ENCODE assay signal across 14 cellular contexts in genomic region chr1:213858581-213858980, GRCh38.
"Had no signal": no experiment of that assay in that cellular context is flagged by ENCODE, and none has a peak within 500 bp of the region (broad histone marks: within the 10 kb centered on the region; RNA-seq: fewer than 3 reads in every experiment).

No MANE protein-coding gene starts in this region.

- H3K27ac ChIP-seq: dorsolateral prefrontal cortex, esophagus squamous epithelium, left lung, testis had no signal

- H3K9me3 Mint-ChIP-seq: activated naive CD8-positive, alpha-beta T cell treated with anti-CD3 and anti-CD28 coated beads for 36 hours; activated T-cell treated with anti-CD3 and anti-CD28 coated beads, Interleukin-2, amount 50 U/mL, for 4 hours; stimulated activated naive CD8-positive, alpha-beta T cell treated with anti-CD3 and anti-CD28 coated beads, Interleukin-15, amount 100 ng/mL, for 72 hours had no signal

- H3K4me1 ChIP-seq: esophagus squamous epithelium, left lung, testis had no signal

- H3K27me3 ChIP-seq: esophagus squamous epithelium, left lung, testis had no signal

- H3K4me3 Mint-ChIP-seq: activated naive CD8-positive, alpha-beta T cell treated with anti-CD3 and anti-CD28 coated beads for 36 hours; activated T-cell treated with anti-CD3 and anti-CD28 coated beads, Interleukin-2, amount 50 U/mL, for 4 hours; stimulated activated naive CD8-positive, alpha-beta T cell treated with anti-CD3 and anti-CD28 coated beads, Interleukin-15, amount 100 ng/mL, for 72 hours had no signal

- H3K27ac Mint-ChIP-seq: activated naive CD8-positive, alpha-beta T cell treated with anti-CD3 and anti-CD28 coated beads for 36 hours; stimulated activated naive CD8-positive, alpha-beta T cell treated with anti-CD3 and anti-CD28 coated beads, Interleukin-15, amount 100 ng/mL, for 72 hours had no signal

- H3K4me1 Mint-ChIP-seq: activated naive CD8-positive, alpha-beta T cell treated with anti-CD3 and anti-CD28 coated beads for 36 hours; stimulated activated naive CD8-positive, alpha-beta T cell treated with anti-CD3 and anti-CD28 coated beads, Interleukin-15, amount 100 ng/mL, for 72 hours had no signal

- H3K36me3 Mint-ChIP-seq: activated naive CD8-positive, alpha-beta T cell treated with anti-CD3 and anti-CD28 coated beads for 36 hours had no signal

- H3K27me3 Mint-ChIP-seq: activated naive CD8-positive, alpha-beta T cell treated with anti-CD3 and anti-CD28 coated beads for 36 hours; stimulated activated naive CD8-positive, alpha-beta T cell treated with anti-CD3 and anti-CD28 coated beads, Interleukin-15, amount 100 ng/mL, for 72 hours had no signal

- H3K36me3 ChIP-seq: esophagus squamous epithelium, left lung had no signal

- H3K9me3 ChIP-seq: esophagus squamous epithelium, left lung, testis had no signal

- DNase-seq: activated CD4-positive, alpha-beta T cell treated with anti-CD3 and anti-CD28 coated beads for 1 hour; activated CD4-positive, alpha-beta T cell treated with anti-CD3 and anti-CD28 coated beads, Interleukin-2, amount 50 U/mL, for 48 hours; activated gamma-delta T cell treated with Interleukin-2 at 50 U/mL for 16 hours; activated naive CD8-positive, alpha-beta T cell treated with anti-CD3 and anti-CD28 coated beads for 36 hours; activated T-cell treated with anti-CD3 and anti-CD28 coated beads, Interleukin-2, amount 50 U/mL, for 4 hours; dorsolateral prefrontal cortex; esophagus squamous epithelium; foreskin fibroblast; glutamatergic neuron; left lung; mesenchymal stem cell; stimulated activated CD4-positive, alpha-beta T cell treated with anti-CD3 and anti-CD28 coated beads, Interleukin-4, amount 100 ng/mL, for 4 hours; stimulated activated naive CD8-positive, alpha-beta T cell treated with anti-CD3 and anti-CD28 coated beads, Interleukin-15, amount 100 ng/mL, for 72 hours; testis had no signal

- H3K4me3 ChIP-seq: dorsolateral prefrontal cortex, esophagus squamous epithelium, left lung, testis had no signal

- ATAC-seq: activated T-cell treated with anti-CD3 and anti-CD28 coated beads, Interleukin-2, amount 50 U/mL, for 4 hours; left lung; stimulated activated naive CD8-positive, alpha-beta T cell treated with anti-CD3 and anti-CD28 coated beads, Interleukin-15, amount 100 ng/mL, for 72 hours had no signal
